ENCODE assay signal across 26 cellular contexts in genomic region chr3:61409638-61410037, GRCh38.
"Had no signal": no experiment of that assay in that cellular context is flagged by ENCODE, and none has a peak within 500 bp of the region (broad histone marks: within the 10 kb centered on the region; RNA-seq: fewer than 3 reads in every experiment).

No MANE protein-coding gene starts in this region.

- H3K4me1 Mint-ChIP-seq: naive thymus-derived CD8-positive, alpha-beta T cell; stimulated activated memory B cell treated with anti-CD40 and anti-IgM and Interleukin-4, amounts not matched to agents 10 μg/mL and 1 μg/mL and 100 μg/mL, for 72 hours had no signal

- H3K36me3 ChIP-seq: esophagus muscularis mucosa, gastroesophageal sphincter, heart left ventricle, left ventricle myocardium inferior, lower lobe of right lung, spleen, tibial artery had no signal

- H3K27ac Mint-ChIP-seq: naive thymus-derived CD8-positive, alpha-beta T cell; nephron progenitor cell; stimulated activated memory B cell treated with anti-CD40 and anti-IgM and Interleukin-4, amounts not matched to agents 10 μg/mL and 1 μg/mL and 100 μg/mL, for 72 hours; type B pancreatic cell had no signal

- H3K27me3 ChIP-seq: gastroesophageal sphincter, heart left ventricle, hepatocyte, spleen, testis, tibial artery had no signal

- H3K79me2 ChIP-seq: hepatocyte had no signal

- H3K27ac ChIP-seq: coronary artery, esophagus muscularis mucosa, foreskin keratinocyte, gastroesophageal sphincter, heart left ventricle, hepatocyte, left ventricle myocardium inferior, lower lobe of right lung, psoas muscle, skin epidermis, spleen, testis, tibial artery had no signal

- H3K4me1 ChIP-seq: esophagus muscularis mucosa, foreskin keratinocyte, gastroesophageal sphincter, heart left ventricle, left ventricle myocardium inferior, lower lobe of right lung, psoas muscle, spleen, testis, tibial artery had no signal

- ATAC-seq: foreskin keratinocyte; gastroesophageal sphincter; heart left ventricle; lower lobe of right lung; naive thymus-derived CD8-positive, alpha-beta T cell; psoas muscle; right cardiac atrium; stimulated activated memory B cell treated with anti-CD40 and anti-IgM and Interleukin-4, amounts not matched to agents 10 μg/mL and 1 μg/mL and 100 μg/mL, for 72 hours; stimulated activated naive CD8-positive, alpha-beta T cell treated with anti-CD3 and anti-CD28 coated beads, Interleukin-15, Interleukin-2, amounts not matched to agents 100 U/mL and 50 U/mL, for 24 hours had no signal

- FAIRE-seq: endothelial cell of umbilical vein, kidney had no signal

- H3K36me3 Mint-ChIP-seq: naive thymus-derived CD8-positive, alpha-beta T cell; stimulated activated memory B cell treated with anti-CD40 and anti-IgM and Interleukin-4, amounts not matched to agents 10 μg/mL and 1 μg/mL and 100 μg/mL, for 72 hours; type B pancreatic cell had no signal

- H3K4me3 Mint-ChIP-seq: naive thymus-derived CD8-positive, alpha-beta T cell; nephron progenitor cell; stimulated activated memory B cell treated with anti-CD40 and anti-IgM and Interleukin-4, amounts not matched to agents 10 μg/mL and 1 μg/mL and 100 μg/mL, for 72 hours; type B pancreatic cell had no signal

- H3K9me3 ChIP-seq: esophagus muscularis mucosa, gastroesophageal sphincter, heart left ventricle, left ventricle myocardium inferior, lower lobe of right lung, psoas muscle, spleen, testis, tibial artery had no signal

- H3K4me3 ChIP-seq: coronary artery, esophagus muscularis mucosa, gastroesophageal sphincter, heart left ventricle, hepatocyte, left ventricle myocardium inferior, lower lobe of right lung, psoas muscle, skin epidermis, spleen, testis, tibial artery had no signal

- H2AFZ ChIP-seq: hepatocyte had no signal

- H3K9me3 Mint-ChIP-seq: stimulated activated memory B cell treated with anti-CD40 and anti-IgM and Interleukin-4, amounts not matched to agents 10 μg/mL and 1 μg/mL and 100 μg/mL, for 72 hours; type B pancreatic cell had no signal

- H3K4me2 ChIP-seq: hepatocyte had no signal

- DNase-seq: dermis blood vessel endothelial cell; effector memory CD4-positive, alpha-beta T cell; foreskin keratinocyte; heart left ventricle; kidney; left ventricle myocardium inferior; lower lobe of right lung; naive thymus-derived CD8-positive, alpha-beta T cell; nephron progenitor cell; nucleus accumbens; psoas muscle; right cardiac atrium; spleen; stimulated activated CD4-positive, alpha-beta T cell treated with anti-CD3 and anti-CD28 coated beads, Interleukin-4, amount 100 ng/mL, for 4 hours; stimulated activated naive CD8-positive, alpha-beta T cell treated with anti-CD3 and anti-CD28 coated beads, Interleukin-15, Interleukin-2, amounts not matched to agents 100 U/mL and 50 U/mL, for 24 hours; substantia nigra; testis; tibial artery had no signal
